ENCODE assay signal across 12 cellular contexts in the genomic region with DNA sequence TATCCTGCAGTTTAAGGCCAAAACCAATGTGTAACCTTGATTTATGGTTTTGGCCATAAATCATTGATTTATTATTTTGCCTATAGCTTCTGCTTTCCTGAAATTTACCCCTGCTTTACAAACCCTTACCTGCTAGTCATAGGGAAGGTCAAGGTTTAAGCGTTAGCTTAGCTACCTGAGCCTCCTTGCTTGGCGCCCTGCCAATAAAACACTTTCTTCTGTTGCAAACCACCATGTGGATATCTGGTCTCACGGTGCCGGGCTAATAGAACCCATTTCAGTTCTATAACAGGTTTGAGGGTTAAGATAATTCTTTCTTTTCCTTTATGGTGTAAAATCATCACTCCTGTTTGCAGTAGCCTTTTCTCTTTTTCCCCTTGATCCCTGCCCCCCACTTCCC.
DNase-seq lines count a peak whose midpoint lies in the region; ATAC-seq and TF ChIP-seq lines count a peak whose summit lies in the region.
"Had no signal": no experiment of that assay in that cellular context is flagged by ENCODE, and none has a peak within 500 bp of the region (broad histone marks: within the 10 kb centered on the region; RNA-seq: fewer than 3 reads in every experiment).

No MANE protein-coding gene starts in this region.

- DNase-seq in NCI-H82 (lab: John Stamatoyannopoulos, UW), result peak; percentile 12
- DNase-seq in NCI-H82 treated with DMSO at 0.1 percent for 48 hours (lab: John Stamatoyannopoulos, UW; ENCODE audit: unreplicated experiment), result no peak
- DNase-seq in HEK293T (ENCODE audit: extremely low spot score), result no peak
- peak; percentile 23 for DNase-seq in NCI-H69 (lab: John Stamatoyannopoulos, UW)
- no peak for DNase-seq in activated naive CD4-positive, alpha-beta T cell treated with anti-CD3 and anti-CD28 coated beads, Interleukin-2, amount 50 U/mL, for 72 hours (ENCODE audit: low spot score in 2 of 2)
- DNase-seq in islet precursor cell, result no peak
- DNase-seq: C1 segment of cervical spinal cord; Caco-2; CD4-positive, alpha-beta memory T cell; DMS153; DND-41; GOT3 had no signal

- CTCF ChIA-PET in HEK293T (lab: Yijun Ruan, JAX), result interaction anchor here (0.6 kb wide), 1 partner anchor 83 kb away, joined by 3 read pairs; no protein-coding TSS in a partner anchor

- H3K36me3 Mint-ChIP-seq in activated naive CD4-positive, alpha-beta T cell treated with anti-CD3 and anti-CD28 coated beads, Interleukin-2, amount 50 U/mL, for 72 hours, result peaks cover 12% of the 10 kb centered on the region in 2 donors

- H3K27ac Mint-ChIP-seq in activated naive CD4-positive, alpha-beta T cell treated with anti-CD3 and anti-CD28 coated beads, Interleukin-2, amount 50 U/mL, for 72 hours, result no peak overlapping the region

- ATAC-seq in activated naive CD4-positive, alpha-beta T cell treated with anti-CD3 and anti-CD28 coated beads, Interleukin-2, amount 50 U/mL, for 72 hours, result no peak

- H3K9me3 Mint-ChIP-seq in activated naive CD4-positive, alpha-beta T cell treated with anti-CD3 and anti-CD28 coated beads, Interleukin-2, amount 50 U/mL, for 72 hours, result no peaks in the 10 kb centered on the region

- POLR2A ChIA-PET in HEK293T (lab: Yijun Ruan, JAX), result no interaction called here

TF ChIP-seq in HEK293T, 16 proteins besides CTCF, POLR2A, EP300 and RAD21:
- TF ChIP-seq CTBP1 (IDR thresholded peaks at IDR 0.05; ENCODE audit: borderline replicate concordance) (no peak), FOXM1 (IDR thresholded peaks at IDR 0.05; ENCODE audit: borderline replicate concordance) (no peak), FOXK2 (IDR thresholded peaks at IDR 0.05) (no peak), L3MBTL2 (conservative IDR thresholded peaks at IDR 0.05) (no peak), ZNF384 (IDR thresholded peaks at IDR 0.05) (no peak), SP1 (IDR thresholded peaks at IDR 0.05) (no peak), SUZ12 (IDR thresholded peaks at IDR 0.05) (no peak)
- TF ChIP-seq, protein P1, sequence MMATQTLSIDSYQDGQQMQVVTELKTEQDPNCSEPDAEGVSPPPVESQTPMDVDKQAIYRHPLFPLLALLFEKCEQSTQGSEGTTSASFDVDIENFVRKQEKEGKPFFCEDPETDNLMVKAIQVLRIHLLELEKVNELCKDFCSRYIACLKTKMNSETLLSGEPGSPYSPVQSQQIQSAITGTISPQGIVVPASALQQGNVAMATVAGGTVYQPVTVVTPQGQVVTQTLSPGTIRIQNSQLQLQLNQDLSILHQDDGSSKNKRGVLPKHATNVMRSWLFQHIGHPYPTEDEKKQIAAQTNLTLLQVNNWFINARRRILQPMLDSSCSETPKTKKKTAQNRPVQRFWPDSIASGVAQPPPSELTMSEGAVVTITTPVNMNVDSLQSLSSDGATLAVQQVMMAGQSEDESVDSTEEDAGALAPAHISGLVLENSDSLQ (IDR thresholded peaks at IDR 0.05), result peak; percentile 32; the same call in 1 of the 2 replicates
TF ChIP-seq in HEK293T: peak in this region for 1.

Comparison
In these comparisons a context has a peak if more than half of its experiments do, and no peak if none do; other contexts are left out.
1. DNase-seq: peak in NCI-H82 (single experiment) and NCI-H69 (single experiment); none in NCI-H82 treated with DMSO at 0.1 percent for 48 hours (single experiment), HEK293T (single experiment), activated naive CD4-positive, alpha-beta T cell treated with anti-CD3 and anti-CD28 coated beads, Interleukin-2, amount 50 U/mL, for 72 hours (0 of 2) and islet precursor cell (single experiment).